10 cellular contexts compared by ENCODE assay signal in genomic region chr1:234515411-234515810, GRCh38. TPM values are rescaled to one million over a fixed set of nuclear protein-coding genes. Genes with fewer than 3 reads are reported as not detected.
DNase-seq lines count a peak whose midpoint lies in the region; ATAC-seq, FAIRE-seq and TF ChIP-seq lines count a peak whose summit lies in the region.
"Had no signal": no experiment of that assay in that cellular context is flagged by ENCODE, and none has a peak within 500 bp of the region (broad histone marks: within the 10 kb centered on the region; RNA-seq: fewer than 3 reads in every experiment).

No MANE protein-coding gene starts in this region.

- TF ChIP-seq CTCF in left ventricle myocardium inferior (IDR thresholded peaks at IDR 0.05; ENCODE audit: borderline replicate concordance) (no peak), breast epithelium (IDR thresholded peaks at IDR 0.05) (no peak), HepG2 (CRISPR knock-in tag; IDR thresholded peaks at IDR 0.05) (no peak), vagina (IDR thresholded peaks at IDR 0.05) (no peak)

- no peak overlapping the region for H3K9ac ChIP-seq in HepG2 (ENCODE audit: insufficient read depth, low read depth, low read length)

- H3K4me3 ChIP-seq in left ventricle myocardium inferior, result no peak overlapping the region
- no peak overlapping the region for H3K4me3 ChIP-seq in breast epithelium
- H3K4me3 ChIP-seq in HepG2 (replicated peaks in 1 of 3; ENCODE audit: insufficient read depth in 1 of 3, low read depth in 2 of 3, low read length in 3 of 3), result no peak overlapping the region
- no peak overlapping the region for H3K4me3 ChIP-seq in vagina
- H3K4me3 ChIP-seq in effector memory CD4-positive, alpha-beta T cell (ENCODE audit: insufficient read depth, low read depth, low read length, poor library complexity, severe bottlenecking), result no peak overlapping the region

- WGBS in HepG2 (ENCODE audit: low lambda C conversion rate), result 47% methylated on average over 2 of the region's 2 CpGs

- peak overlapping the region; percentile 27 for H2AFZ ChIP-seq in HepG2 (ENCODE audit: low read length)

- no TSS peak for BruUV-seq in HepG2 (replicated peaks; lab: Mats Ljungman, UMichigan)

- H3K36me3 ChIP-seq in left ventricle myocardium inferior (no peaks in the 10 kb centered on the region), breast epithelium (no peaks in the 10 kb centered on the region), HepG2 (replicated peaks in 1 of 2; ENCODE audit: control insufficient read depth in 1 of 2, insufficient read depth in 2 of 2, low read length in 2 of 2) (no peaks in the 10 kb centered on the region), vagina (no peaks in the 10 kb centered on the region)
- H3K36me3 ChIP-seq in effector memory CD4-positive, alpha-beta T cell (ENCODE audit: control insufficient read depth, insufficient read depth, low read length), result no peaks in the 10 kb centered on the region

- POLR2A ChIA-PET in HepG2 (lab: Yijun Ruan, JAX), result no interaction called here

- FAIRE-seq in HepG2 (lab: Jason Lieb, UNC), result no peak

- intact Hi-C loops in left ventricle myocardium inferior (cut with micrococcal nuclease), result no loop called here
- intact Hi-C loops in left cardiac atrium (cut with DNase I), result no loop called here
- intact Hi-C loops in breast epithelium (cut with DNase I; ENCODE audit: low total_unique reads), result no loop called here
- intact Hi-C loops in HepG2 (cut with micrococcal nuclease; ENCODE audit: unreplicated experiment), result no loop called here
- intact Hi-C loops in vagina (cut with DNase I), result no loop called here

- no peaks in the 10 kb centered on the region for H3K79me2 ChIP-seq in HepG2 (ENCODE audit: insufficient read depth, low read length)

- peaks cover 53% of the 10 kb centered on the region for H3K4me1 ChIP-seq in left ventricle myocardium inferior
- no peaks in the 10 kb centered on the region for H3K4me1 ChIP-seq in breast epithelium
- peaks cover 13% of the 10 kb centered on the region for H3K4me1 ChIP-seq in HepG2 (ENCODE audit: insufficient read depth, low read length)
- H3K4me1 ChIP-seq in vagina, result peaks cover 10% of the 10 kb centered on the region
- H3K4me1 ChIP-seq in effector memory CD4-positive, alpha-beta T cell (ENCODE audit: control insufficient read depth, insufficient read depth, low read length, poor library complexity, severe bottlenecking), result no peaks in the 10 kb centered on the region

- H3K9me3 ChIP-seq in left ventricle myocardium inferior (replicated peaks) (no peaks in the 10 kb centered on the region), breast epithelium (no peaks in the 10 kb centered on the region), HepG2 (ENCODE audit: low read length) (no peaks in the 10 kb centered on the region), vagina (no peaks in the 10 kb centered on the region)
- H3K9me3 ChIP-seq in effector memory CD4-positive, alpha-beta T cell (ENCODE audit: control insufficient read depth, low read length), result no peaks in the 10 kb centered on the region

- TF ChIP-seq RAD21 in HepG2 (CRISPR knock-in tag; IDR thresholded peaks at IDR 0.05), result no peak

- CTCF ChIA-PET in HepG2 (lab: Yijun Ruan, JAX; ENCODE audit: low intra/inter-chr PET ratio, low total read pairs), result no interaction called here

- in situ Hi-C loops in HepG2 (cut with HindIII; ENCODE audit: extremely low pct_ligation_motif_present, low pct_unique_long_range_greater_than_20kb), result no loop called here
- in situ Hi-C loops in G401 (cut with HindIII; ENCODE audit: low sequenced_read_pairs), result no loop called here

- no peaks in the 10 kb centered on the region for H3K27me3 ChIP-seq in left ventricle myocardium inferior (ENCODE audit: low read depth)
- H3K27me3 ChIP-seq in breast epithelium, result no peaks in the 10 kb centered on the region
- H3K27me3 ChIP-seq in HepG2 (ENCODE audit: control insufficient read depth in 1 of 2, insufficient read depth in 2 of 2, low read length in 2 of 2), result no peaks in the 10 kb centered on the region
- H3K27me3 ChIP-seq in vagina, result no peaks in the 10 kb centered on the region
- H3K27me3 ChIP-seq in effector memory CD4-positive, alpha-beta T cell (replicated peaks; ENCODE audit: control insufficient read depth, insufficient read depth, low read length, poor library complexity, severe bottlenecking), result no peaks in the 10 kb centered on the region

- no peaks in the 10 kb centered on the region for H4K20me1 ChIP-seq in HepG2 (ENCODE audit: insufficient read depth, low read length)

- no peak for TF ChIP-seq EP300 in HepG2 (IDR thresholded peaks at IDR 0.05; ENCODE audit: low read depth in 2 of 2, low read length in 2 of 2)
- no peak for TF ChIP-seq EP300 in HepG2 (CRISPR knock-in tag; IDR thresholded peaks at IDR 0.05; ENCODE audit: borderline replicate concordance)

- H3K4me2 ChIP-seq in HepG2 (ENCODE audit: low read depth, low read length), result no peak overlapping the region

- ATAC-seq in left cardiac atrium, result no peak
- no peak for ATAC-seq in HepG2
- ATAC-seq in HG02884 (IDR thresholded peaks at IDR 0.05; ENCODE audit: unreplicated experiment), result no peak

- no peak for DNase-seq in left ventricle myocardium inferior
- DNase-seq in left cardiac atrium, result no peak
- no peak for DNase-seq in breast epithelium (ENCODE audit: low spot score in 2 of 2)
- DNase-seq in HepG2 (ENCODE audit: low spot score), result no peak
- DNase-seq in vagina (ENCODE audit: extremely low spot score in 2 of 2), result no peak
- no peak for DNase-seq in effector memory CD4-positive, alpha-beta T cell
- DNase-seq in G401 (ENCODE audit: low spot score), result no peak
- DNase-seq: activated naive CD8-positive, alpha-beta T cell treated with anti-CD3 and anti-CD28 coated beads for 36 hours; T1000 had no signal

- H3K27ac ChIP-seq in left ventricle myocardium inferior (replicated peaks) (peak overlapping the region; percentile 49), breast epithelium (peak overlapping the region; percentile 26 to 64), HepG2 (ENCODE audit: extremely low read length, insufficient read depth, low read length) (no peak overlapping the region), vagina (peak overlapping the region; percentile 79)
- H3K27ac ChIP-seq in effector memory CD4-positive, alpha-beta T cell (ENCODE audit: insufficient read depth, low read length, poor library complexity, severe bottlenecking), result no peak overlapping the region

- TF ChIP-seq POLR2A in breast epithelium (IDR thresholded peaks at IDR 0.05), result no peak
- TF ChIP-seq POLR2A in HepG2 (IDR thresholded peaks at IDR 0.05; ENCODE audit: insufficient read depth in 1 of 2, low read depth in 2 of 2, low read length in 2 of 2), result no peak
- no peak for TF ChIP-seq POLR2A in vagina (IDR thresholded peaks at IDR 0.05)

TF ChIP-seq in HepG2, 621 proteins besides CTCF, POLR2A, EP300 and RAD21 (continues in another document):
- TF ChIP-seq ZNF333 (CRISPR knock-in tag; IDR thresholded peaks at IDR 0.05; ENCODE audit: borderline replicate concordance), result no peak
- no peak for TF ChIP-seq ZSCAN20 (CRISPR knock-in tag; IDR thresholded peaks at IDR 0.05; ENCODE audit: borderline replicate concordance)
- TF ChIP-seq CENPBD1 (CRISPR knock-in tag; IDR thresholded peaks at IDR 0.05; ENCODE audit: borderline replicate concordance, low read depth), result no peak
- no peak for TF ChIP-seq CHCHD3 (CRISPR knock-in tag; IDR thresholded peaks at IDR 0.05)
- TF ChIP-seq HIVEP1 (CRISPR knock-in tag; IDR thresholded peaks at IDR 0.05), result no peak
- TF ChIP-seq, protein P1, sequence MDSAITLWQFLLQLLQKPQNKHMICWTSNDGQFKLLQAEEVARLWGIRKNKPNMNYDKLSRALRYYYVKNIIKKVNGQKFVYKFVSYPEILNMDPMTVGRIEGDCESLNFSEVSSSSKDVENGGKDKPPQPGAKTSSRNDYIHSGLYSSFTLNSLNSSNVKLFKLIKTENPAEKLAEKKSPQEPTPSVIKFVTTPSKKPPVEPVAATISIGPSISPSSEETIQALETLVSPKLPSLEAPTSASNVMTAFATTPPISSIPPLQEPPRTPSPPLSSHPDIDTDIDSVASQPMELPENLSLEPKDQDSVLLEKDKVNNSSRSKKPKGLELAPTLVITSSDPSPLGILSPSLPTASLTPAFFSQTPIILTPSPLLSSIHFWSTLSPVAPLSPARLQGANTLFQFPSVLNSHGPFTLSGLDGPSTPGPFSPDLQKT (CRISPR knock-in tag; IDR thresholded peaks at IDR 0.05; ENCODE audit: borderline replicate concordance), result no peak

RNA-seq across cellular contexts. Expression of gene TARBP1, which starts 36.4 kb away (rescaled TPM):
- total RNA-seq in left ventricle myocardium inferior, result 11.4 TPM
- total RNA-seq in left cardiac atrium, result 10 to 100 TPM in 1 of 2 donors, 1 to 10 TPM in 1; 9.6 to 10.1 TPM
- total RNA-seq in breast epithelium, result 10 to 100 TPM; 12.3 to 39.2 (median 32.1) TPM
- 31.0 and 37.7 TPM in 2 replicates for total RNA-seq in HepG2 (2016; rRNA removed; fragmentation: Illumina TruSeq; extraction: Trizol)
- total RNA-seq in HepG2 (2016; cell fraction: cytosol; rRNA removed; fragmentation: Illumina TruSeq; extraction: Trizol; ENCODE audit: low read depth), result 8.0 and 10.9 TPM in 2 replicates
- 33.0 and 39.2 TPM in 2 replicates for total RNA-seq in HepG2 (2016; cell fraction: insoluble cytoplasmic fraction; rRNA removed; fragmentation: Illumina TruSeq; extraction: Trizol)
- total RNA-seq in HepG2 (2016; cell fraction: membrane; rRNA removed; fragmentation: Illumina TruSeq; extraction: Trizol), result 9.9 and 14.5 TPM in 2 replicates
- 49.3 and 51.0 TPM in 2 replicates for total RNA-seq in HepG2 (2016; cell fraction: nucleus; rRNA removed; fragmentation: Illumina TruSeq; extraction: Trizol)
- 58.7 and 67.0 TPM in 2 replicates for polyA plus RNA-seq in HepG2 (2011; rRNA removed)
- polyA plus RNA-seq in HepG2 (2011; cell fraction: cytosol; rRNA removed), result 15.2 and 18.3 TPM in 2 replicates
- polyA plus RNA-seq in HepG2 (2011; cell fraction: nucleus; rRNA removed), result 127 and 145 TPM in 2 replicates
- 31.2 and 34.3 TPM in 2 replicates for polyA plus RNA-seq in HepG2 (2012)
- 1.00 and 1.2 TPM in 2 replicates for polyA plus RNA-seq in HepG2 (2016; cell fraction: cytosol; fragmentation: Illumina TruSeq; extraction: Trizol; ENCODE audit: low read depth)
- 26.8 and 27.3 TPM in 2 replicates for polyA plus RNA-seq in HepG2 (2016; cell fraction: insoluble cytoplasmic fraction; fragmentation: Illumina TruSeq; extraction: Trizol; ENCODE audit: low read depth)
- 3.6 and 4.1 TPM in 2 replicates for polyA plus RNA-seq in HepG2 (2016; cell fraction: membrane; fragmentation: Illumina TruSeq; extraction: Trizol; ENCODE audit: low read depth)
- 121 and 134 TPM in 2 replicates for polyA plus RNA-seq in HepG2 (2016; cell fraction: nucleus; fragmentation: Illumina TruSeq; extraction: Trizol; ENCODE audit: insufficient read depth, low read depth)
- 15.4 and 29.8 TPM in 2 replicates for polyA minus RNA-seq in HepG2 (2011; rRNA and poly(A)+ RNA removed; ENCODE audit: low replicate concordance)
- 10.9 and 11.5 TPM in 2 replicates for polyA minus RNA-seq in HepG2 (2011; cell fraction: cytosol; rRNA and poly(A)+ RNA removed)
- 73.5 and 78.7 TPM in 2 replicates for polyA minus RNA-seq in HepG2 (2011; cell fraction: nucleus; rRNA and poly(A)+ RNA removed)
- total RNA-seq in vagina, result 20.9 TPM
- 19.8 and 21.7 TPM in 2 replicates for total RNA-seq in G401 (2014; rRNA removed; shearing (Covaris generic))

Comparison
In these comparisons a context has a peak if more than half of its experiments do, and no peak if none do; other contexts are left out.
1. H3K27ac ChIP-seq: peak in left ventricle myocardium inferior (single experiment), breast epithelium (2 of 2) and vagina (single experiment); none in HepG2 (single experiment) and effector memory CD4-positive, alpha-beta T cell (single experiment).